8 cellular contexts compared by ENCODE assay signal in genomic region chr1:155175281-155175926, GRCh38. TPM values are rescaled to one million over a fixed set of nuclear protein-coding genes. Genes with fewer than 3 reads are reported as not detected.
A peak's percentile ranks its signal among the peaks of the same experiment; 100 is the strongest.
DNase-seq lines count a peak whose midpoint lies in the region; ATAC-seq and TF ChIP-seq lines count a peak whose summit lies in the region.
"Had no signal": no experiment of that assay in that cellular context is flagged by ENCODE, and none has a peak within 500 bp of the region (broad histone marks: within the 10 kb centered on the region; RNA-seq: fewer than 3 reads in every experiment).

No MANE protein-coding gene starts in this region.

- intact Hi-C loops in sciatic nerve (cut with DNase I) = loop anchor here (10.0 kb wide), 1 partner anchor 51 kb away; the partner anchor contains the start of gene EFNA1

- H3K9me3 ChIP-seq in endodermal cell (ENCODE audit: control insufficient read depth, low read length) = no peaks in the 10 kb centered on the region

- H3K4me1 ChIP-seq in endodermal cell (ENCODE audit: control insufficient read depth, insufficient read depth, low read length) = no peaks in the 10 kb centered on the region

- POLR2A ChIA-PET in RWPE1 (lab: Yijun Ruan, JAX; ENCODE audit: low non-redundant PET) = no interaction called here

- no peak overlapping the region for H3K27ac Mint-ChIP-seq in endodermal cell

- peaks cover 15% of the 10 kb centered on the region for H3K27me3 Mint-ChIP-seq in endodermal cell (ENCODE audit: insufficient read depth)

- H3K9ac ChIP-seq in endodermal cell (ENCODE audit: extremely low read depth, low read length, poor library complexity, severe bottlenecking) = no peak overlapping the region

- ATAC-seq in sciatic nerve (no peak), HG02870 (IDR thresholded peaks at IDR 0.05; ENCODE audit: unreplicated experiment) (no peak)

- H3K4me1 Mint-ChIP-seq in endodermal cell = peaks cover 14% of the 10 kb centered on the region

- peak overlapping the region; percentile 87 for H3K27ac ChIP-seq in RWPE1
- no peak overlapping the region for H3K27ac ChIP-seq in endodermal cell (ENCODE audit: low read depth, low read length)

- no peaks in the 10 kb centered on the region for H3K27me3 ChIP-seq in endodermal cell (ENCODE audit: control insufficient read depth, insufficient read depth, low read length, poor library complexity, severe bottlenecking)

- DNase-seq in GM10266 (ENCODE audit: extremely low spot score) = peak; percentile 9
- no peak for DNase-seq in RWPE1 (ENCODE audit: low spot score)
- DNase-seq in endodermal cell = peak; percentile 50
- peak; percentile 61 for DNase-seq in sciatic nerve (ENCODE audit: low spot score)
- no peak for DNase-seq in DMS153 (lab: John Stamatoyannopoulos, UW)
- DNase-seq in NCI-H2029 treated with DMSO at 0.1 percent for 48 hours (lab: John Stamatoyannopoulos, UW) = no peak
- DNase-seq: NCI-H146 had no signal

- peak overlapping the region; percentile 97 for H3K4me3 Mint-ChIP-seq in endodermal cell

- peaks cover 10% of the 10 kb centered on the region for H3K36me3 Mint-ChIP-seq in endodermal cell (ENCODE audit: low read depth)

- peaks cover 21% of the 10 kb centered on the region for H3K36me3 ChIP-seq in endodermal cell (ENCODE audit: control insufficient read depth, insufficient read depth, low read length)

- no peaks in the 10 kb centered on the region for H3K9me3 Mint-ChIP-seq in endodermal cell

- H3K4me3 ChIP-seq in endodermal cell (ENCODE audit: low read length) = peak overlapping the region; percentile 94

- 80 to 91% methylated on average over 6 to 12 of the region's 12 CpGs for WGBS in endodermal cell (ENCODE audit: insufficient coverage in 1 of 2, insufficient read length in 1 of 2), 2 experiments

- TF ChIP-seq CTCF in GM10266 (IDR thresholded peaks at IDR 0.05; ENCODE audit: control insufficient read depth, insufficient read depth, low read depth, missing control alignments) (no peak), RWPE1 (conservative IDR thresholded peaks at IDR 0.05; ENCODE audit: low read depth) (no peak), endodermal cell (conservative IDR thresholded peaks at IDR 0.05) (no peak)

- CTCF ChIA-PET in RWPE1 (lab: Yijun Ruan, JAX) = interaction anchor here (0.9 to 2.7 kb wide), 3 partner anchors 18 to 84 kb away, joined by 3 to 25 read pairs (median 3); no protein-coding TSS in a partner anchor

RNA-seq across cellular contexts. Expression of gene TRIM46, which starts 1.8 kb away (rescaled TPM):
- total RNA-seq in endodermal cell (1 to 10 TPM; 5.1 to 7.1 TPM), sciatic nerve (4.8 TPM)
- polyA plus RNA-seq in endodermal cell (2013, experiment 1 of 2) = 9.8 TPM
- polyA plus RNA-seq in endodermal cell (2013, experiment 2 of 2) = 9.5 TPM

RNA-seq across cellular contexts. Expression of gene KRTCAP2, which starts 2.3 kb away (rescaled TPM):
- 100 to 1,000 TPM; 143 to 152 TPM for total RNA-seq in endodermal cell
- 161 TPM for polyA plus RNA-seq in endodermal cell (2013, experiment 1 of 2)
- polyA plus RNA-seq in endodermal cell (2013, experiment 2 of 2) = 154 TPM
- total RNA-seq in sciatic nerve = 162 TPM

RNA-seq across cellular contexts. Expression of gene THBS3, which starts 32.3 kb away (rescaled TPM):
- total RNA-seq in endodermal cell (10 to 100 TPM; 17.6 to 27.9 TPM), sciatic nerve (58.8 TPM)
- 80.6 TPM for polyA plus RNA-seq in endodermal cell (2013, experiment 1 of 2)
- 67.8 TPM for polyA plus RNA-seq in endodermal cell (2013, experiment 2 of 2)

RNA-seq across cellular contexts. Expression of gene MTX1, which starts 33.1 kb away (rescaled TPM):
- total RNA-seq in endodermal cell (10 to 100 TPM; 47.3 to 63.2 TPM), sciatic nerve (20.0 TPM)
- 43.6 TPM for polyA plus RNA-seq in endodermal cell (2013, experiment 1 of 2)
- 43.3 TPM for polyA plus RNA-seq in endodermal cell (2013, experiment 2 of 2)

RNA-seq across cellular contexts. Expression of gene DPM3, which starts 35.1 kb away (rescaled TPM):
- 10 to 100 TPM; 48.8 to 73.4 TPM for total RNA-seq in endodermal cell
- 89.8 TPM for polyA plus RNA-seq in endodermal cell (2013, experiment 1 of 2)
- 83.0 TPM for polyA plus RNA-seq in endodermal cell (2013, experiment 2 of 2)
- total RNA-seq in sciatic nerve = 75.3 TPM

Comparison
In these comparisons a context has a peak if more than half of its experiments do, and no peak if none do; other contexts are left out.
1. DNase-seq: peak in GM10266 (single experiment), endodermal cell (single experiment) and sciatic nerve (single experiment); none in RWPE1 (single experiment), DMS153 (single experiment) and NCI-H2029 treated with DMSO at 0.1 percent for 48 hours (single experiment).